ENCODE assay signal across 19 cellular contexts in genomic region chr17:72191356-72191755, GRCh38.
"Had no signal": no experiment of that assay in that cellular context is flagged by ENCODE, and none has a peak within 500 bp of the region (broad histone marks: within the 10 kb centered on the region; RNA-seq: fewer than 3 reads in every experiment).

No MANE protein-coding gene starts in this region.

- H3K27ac ChIP-seq: epithelial cell of prostate, neural progenitor cell, thyroid gland had no signal

- H3K4me3 Mint-ChIP-seq: activated naive CD8-positive, alpha-beta T cell treated with anti-CD3 and anti-CD28 coated beads for 36 hours; activated T-cell treated with anti-CD3 and anti-CD28 coated beads, Interleukin-2, amount 50 U/mL, for 4 hours; immature natural killer cell; naive B cell; neural progenitor cell had no signal

- DNase-seq: activated CD4-positive, alpha-beta T cell treated with anti-CD3 and anti-CD28 coated beads for 1 hour; activated CD8-positive, alpha-beta memory T cell treated with anti-CD3 and anti-CD28 coated beads, Interleukin-2, amount 50 U/mL, for 48 hours; activated naive CD4-positive, alpha-beta T cell; activated naive CD8-positive, alpha-beta T cell treated with anti-CD3 and anti-CD28 coated beads for 36 hours; activated T-cell treated with anti-CD3 and anti-CD28 coated beads, Interleukin-2, amount 50 U/mL, for 4 hours; cerebellar nuclear complex; cortex of kidney; immature natural killer cell; kidney glomerular epithelial cell; naive B cell; retina; stimulated activated CD4-positive, alpha-beta T cell treated with anti-CD3 and anti-CD28 coated beads, Interleukin-4, amount 100 ng/mL, for 24 hours; stimulated activated naive CD4-positive, alpha-beta T cell treated with Interleukin-2 at 50 U/mL for 16 hours; T-helper 9 cell; thyroid gland had no signal

- H3K9ac ChIP-seq: neural progenitor cell had no signal

- H3K27ac Mint-ChIP-seq: activated naive CD8-positive, alpha-beta T cell treated with anti-CD3 and anti-CD28 coated beads for 36 hours; activated T-helper 2 cell treated with anti-CD3 and anti-CD28 coated beads, Interferon-gamma antibody, Interleukin-2, Interleukin-4, amounts not matched to agents 10 μg/mL and 5 μg/mL and 100 μg/mL, durations not matched to agents 14 hours and 24 hours and 36 hours; immature natural killer cell; naive B cell; neural progenitor cell; progenitor cell of endocrine pancreas had no signal

- H3K4me3 ChIP-seq: neural progenitor cell, thyroid gland had no signal

- ATAC-seq: activated T-cell treated with anti-CD3 and anti-CD28 coated beads, Interleukin-2, amount 50 U/mL, for 4 hours had no signal

- H3K9me3 ChIP-seq: thyroid gland had no signal

- H3K27me3 Mint-ChIP-seq: activated naive CD8-positive, alpha-beta T cell treated with anti-CD3 and anti-CD28 coated beads for 36 hours; naive B cell had no signal

- H3K4me1 Mint-ChIP-seq: activated naive CD8-positive, alpha-beta T cell treated with anti-CD3 and anti-CD28 coated beads for 36 hours; immature natural killer cell; naive B cell had no signal

- H3K27me3 ChIP-seq: neural progenitor cell, thyroid gland had no signal

- H2AFZ ChIP-seq: neural progenitor cell had no signal

- H3K36me3 Mint-ChIP-seq: activated naive CD8-positive, alpha-beta T cell treated with anti-CD3 and anti-CD28 coated beads for 36 hours; immature natural killer cell; neural progenitor cell had no signal

- H3K4me2 ChIP-seq: neural progenitor cell had no signal

- H3K9me3 Mint-ChIP-seq: activated naive CD8-positive, alpha-beta T cell treated with anti-CD3 and anti-CD28 coated beads for 36 hours; activated T-cell treated with anti-CD3 and anti-CD28 coated beads, Interleukin-2, amount 50 U/mL, for 4 hours had no signal

- H3K36me3 ChIP-seq: neural progenitor cell, thyroid gland had no signal
